ENCODE assay signal across 29 cellular contexts in genomic region chr17:59502800-59503199, GRCh38.
"Had no signal": no experiment of that assay in that cellular context is flagged by ENCODE, and none has a peak within 500 bp of the region (broad histone marks: within the 10 kb centered on the region; RNA-seq: fewer than 3 reads in every experiment).

No MANE protein-coding gene starts in this region.

- H3K9me3 ChIP-seq: left lung, lower lobe of right lung, neutrophil, psoas muscle, right lobe of liver, stomach, testis, thyroid gland, transverse colon, upper lobe of left lung, vagina had no signal

- H3K27me3 ChIP-seq: left lung, neural progenitor cell, neutrophil, right lobe of liver, stomach, testis, thyroid gland, transverse colon, upper lobe of left lung, vagina had no signal

- H3K4me1 ChIP-seq: left lung, lower lobe of right lung, parathyroid adenoma, right lobe of liver, testis, thyroid gland, transverse colon, upper lobe of left lung, vagina had no signal

- H3K36me3 ChIP-seq: left lung, lower lobe of right lung, neural progenitor cell, neutrophil, right lobe of liver, stomach, thyroid gland, transverse colon, upper lobe of left lung, vagina had no signal

- DNase-seq: hippocampal formation; kidney glomerular epithelial cell; left cardiac atrium; left lung; lower lobe of right lung; mammary epithelial cell; mesenchymal stem cell; naive B cell; natural killer cell; nephron progenitor cell; occipital lobe; psoas muscle; right lobe of liver; stimulated activated CD4-positive, alpha-beta T cell treated with anti-CD3 and anti-CD28 coated beads, Interleukin-12 subunit alpha, Interleukin-12 subunit beta, amount 100 ng/mL, for 4 hours; stimulated activated CD4-positive, alpha-beta T cell treated with anti-CD3 and anti-CD28 coated beads, Interleukin-15, amount 100 ng/mL, for 24 hours; stimulated activated CD4-positive, alpha-beta T cell treated with anti-CD3 and anti-CD28 coated beads, Interleukin-2, amount 100 ng/mL, for 24 hours; stimulated activated CD4-positive, alpha-beta T cell treated with anti-CD3 and anti-CD28 coated beads, Interleukin-4, amount 100 ng/mL, for 1 hour; stimulated activated naive B cell treated with anti-CD40 and anti-IgM and Interleukin-4, amounts not matched to agents 10 μg/mL and 1 μg/mL and 100 μg/mL, for 72 hours; stimulated activated naive CD8-positive, alpha-beta T cell treated with anti-CD3 and anti-CD28 coated beads, Interleukin-15, Interleukin-2, amounts not matched to agents 100 U/mL and 50 U/mL, for 24 hours; stomach; testis; thyroid gland; transverse colon; upper lobe of left lung had no signal

- ATAC-seq: left cardiac atrium; left lung; natural killer cell; psoas muscle; right lobe of liver; stimulated activated naive B cell treated with anti-CD40 and anti-IgM and Interleukin-4, amounts not matched to agents 10 μg/mL and 1 μg/mL and 100 μg/mL, for 72 hours; stimulated activated naive CD8-positive, alpha-beta T cell treated with anti-CD3 and anti-CD28 coated beads, Interleukin-15, Interleukin-2, amounts not matched to agents 100 U/mL and 50 U/mL, for 24 hours had no signal

- H3K4me3 ChIP-seq: left lung, lower lobe of right lung, neural progenitor cell, psoas muscle, right lobe of liver, smooth muscle cell, stomach, testis, thyroid gland, transverse colon, upper lobe of left lung, vagina had no signal

- H3K27ac ChIP-seq: left lung, lower lobe of right lung, neural progenitor cell, neutrophil, parathyroid adenoma, psoas muscle, right lobe of liver, stomach, testis, thyroid gland, transverse colon, upper lobe of left lung, vagina had no signal
